30 cellular contexts compared by ENCODE assay signal in the genomic region with DNA sequence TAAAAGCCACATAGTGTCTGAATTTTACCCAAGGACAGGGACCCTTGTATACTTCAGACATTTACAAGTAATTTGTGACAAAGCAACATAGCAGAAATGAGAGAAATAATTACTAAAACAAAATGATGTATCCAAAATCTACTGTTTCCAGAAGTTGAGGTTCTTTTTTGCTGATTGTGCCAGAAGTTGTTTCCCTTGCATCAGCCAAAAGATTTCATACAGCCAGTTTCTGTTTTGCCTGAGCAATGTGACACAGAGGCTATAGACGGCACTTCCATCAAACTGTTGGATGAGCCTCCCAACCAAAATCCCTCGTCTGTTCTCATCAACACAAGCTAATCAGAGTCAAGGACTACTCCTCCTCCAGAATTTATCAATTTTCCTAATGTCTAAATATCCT.
"Had no signal": no experiment of that assay in that cellular context is flagged by ENCODE, and none has a peak within 500 bp of the region (broad histone marks: within the 10 kb centered on the region; RNA-seq: fewer than 3 reads in every experiment).

No MANE protein-coding gene starts in this region.

- H3K36me3 ChIP-seq: cardiac muscle cell, MG63, SJSA1 had no signal

- H3K9me3 Mint-ChIP-seq: activated naive CD4-positive, alpha-beta T cell treated with anti-CD3 and anti-CD28 coated beads for 36 hours; activated naive CD8-positive, alpha-beta T cell treated with anti-CD3 and anti-CD28 coated beads for 36 hours; activated T-helper 1 cell treated with anti-CD3 and anti-CD28 coated beads, Interleukin-12 subunit alpha, Interleukin-12 subunit beta, Interleukin-2, Interleukin-4 antibody, amounts not matched to agents 30 ng/mL and 10 ng/mL and 1 ng/mL, durations not matched to agents 14 hours and 24 hours and 36 hours; T-helper 1 cell treated with Interleukin-12 subunit alpha and Interleukin-12 subunit beta and Interleukin-4 antibody, amounts not matched to agents 30 μg/mL and 1 μg/mL, for 36 hours had no signal

- H3K4me2 ChIP-seq: SK-N-SH had no signal

- H3K27ac Mint-ChIP-seq: activated CD4-positive, alpha-beta T cell treated with anti-CD3 and anti-CD28 coated beads, Interleukin-2, amount 10 ng/mL, durations not matched to agents 24 days and 14 days; activated CD8-positive, alpha-beta T cell treated with anti-CD3 and anti-CD28 coated beads, Interleukin-2, amount 10 ng/mL, durations not matched to agents 7 days and 5 days; activated naive CD4-positive, alpha-beta T cell treated with anti-CD3 and anti-CD28 coated beads for 36 hours; activated naive CD8-positive, alpha-beta T cell treated with anti-CD3 and anti-CD28 coated beads for 36 hours; activated T-helper 1 cell treated with anti-CD3 and anti-CD28 coated beads, Interleukin-12 subunit alpha, Interleukin-12 subunit beta, Interleukin-2, Interleukin-4 antibody, amounts not matched to agents 30 ng/mL and 10 ng/mL and 1 ng/mL, durations not matched to agents 14 hours and 24 hours and 36 hours; T-helper 1 cell treated with Interleukin-12 subunit alpha and Interleukin-12 subunit beta and Interleukin-4 antibody, amounts not matched to agents 30 μg/mL and 1 μg/mL, for 36 hours; T-helper 2 cell treated with Interferon-gamma antibody and Interleukin-4, amounts not matched to agents 5 μg/mL and 100 μg/mL, for 36 hours had no signal

- ATAC-seq: activated CD8-positive, alpha-beta T cell treated with anti-CD3 and anti-CD28 coated beads, Interleukin-2, amount 10 ng/mL, durations not matched to agents 7 days and 5 days; activated T-cell treated with anti-CD3 and anti-CD28 coated beads, Interleukin-2, amount 50 U/mL, for 4 hours had no signal

- H3K27ac ChIP-seq: cardiac muscle cell, SJSA1 had no signal

- H3K4me3 ChIP-seq: cardiac muscle cell, MG63, SJSA1 had no signal

- H3K4me1 ChIP-seq: SJSA1 had no signal

- H3K36me3 Mint-ChIP-seq: activated naive CD8-positive, alpha-beta T cell treated with anti-CD3 and anti-CD28 coated beads for 36 hours had no signal

- H3K9ac ChIP-seq: SK-N-SH had no signal

- FAIRE-seq: TTC549 had no signal

- DNase-seq: activated CD4-positive, alpha-beta T cell treated with anti-CD3 and anti-CD28 coated beads, Interleukin-2, amount 10 ng/mL, durations not matched to agents 24 days and 14 days; activated CD4-positive, alpha-beta T cell treated with anti-CD3 and anti-CD28 coated beads, Interleukin-2, amount 50 U/mL, for 4 hours; activated CD8-positive, alpha-beta memory T cell treated with anti-CD3 and anti-CD28 coated beads, Interleukin-2, amount 50 U/mL, for 4 hours; activated CD8-positive, alpha-beta T cell treated with anti-CD3 and anti-CD28 coated beads, Interleukin-2, amount 10 ng/mL, durations not matched to agents 7 days and 5 days; activated gamma-delta T cell treated with Interleukin-2 at 50 U/mL for 16 hours; activated naive CD4-positive, alpha-beta T cell treated with anti-CD3 and anti-CD28 coated beads for 36 hours; activated naive CD8-positive, alpha-beta T cell treated with anti-CD3 and anti-CD28 coated beads for 36 hours; activated T-cell treated with anti-CD3 and anti-CD28 coated beads for 4 hours; activated T-cell treated with anti-CD3 and anti-CD28 coated beads, Interleukin-2, amount 50 U/mL, for 4 hours; amniotic stem cell; aorta; Kasumi-1; KG1; MG63; NCI-H1048; NCI-H1105 treated with DMSO at 0.1 percent for 48 hours; NCI-H1436; NCI-H1694 treated with DMSO at 0.1 percent for 48 hours; NCI-H2029; NCI-H345; NCI-H524 treated with DMSO at 0.1 percent for 48 hours; SHP77; SK-N-SH had no signal

- H3K9me3 ChIP-seq: MG63, SJSA1, SK-N-SH had no signal

- H3K27me3 Mint-ChIP-seq: activated CD4-positive, alpha-beta T cell treated with anti-CD3 and anti-CD28 coated beads, Interleukin-2, amount 10 ng/mL, durations not matched to agents 24 days and 14 days; activated naive CD8-positive, alpha-beta T cell treated with anti-CD3 and anti-CD28 coated beads for 36 hours; central memory CD8-positive, alpha-beta T cell had no signal

- H3K27me3 ChIP-seq: cardiac muscle cell, MG63, SJSA1 had no signal

- H3K4me1 Mint-ChIP-seq: activated CD4-positive, alpha-beta T cell treated with anti-CD3 and anti-CD28 coated beads, Interleukin-2, amount 10 ng/mL, durations not matched to agents 24 days and 14 days; activated naive CD8-positive, alpha-beta T cell treated with anti-CD3 and anti-CD28 coated beads for 36 hours; central memory CD8-positive, alpha-beta T cell had no signal

- H3K4me3 Mint-ChIP-seq: activated CD4-positive, alpha-beta T cell treated with anti-CD3 and anti-CD28 coated beads, Interleukin-2, amount 10 ng/mL, durations not matched to agents 24 days and 14 days; activated CD8-positive, alpha-beta T cell treated with anti-CD3 and anti-CD28 coated beads, Interleukin-2, amount 10 ng/mL, durations not matched to agents 7 days and 5 days; activated naive CD4-positive, alpha-beta T cell treated with anti-CD3 and anti-CD28 coated beads for 36 hours; activated naive CD8-positive, alpha-beta T cell treated with anti-CD3 and anti-CD28 coated beads for 36 hours; activated T-cell treated with anti-CD3 and anti-CD28 coated beads, Interleukin-2, amount 50 U/mL, for 4 hours; activated T-helper 1 cell treated with anti-CD3 and anti-CD28 coated beads, Interleukin-12 subunit alpha, Interleukin-12 subunit beta, Interleukin-2, Interleukin-4 antibody, amounts not matched to agents 30 ng/mL and 10 ng/mL and 1 ng/mL, durations not matched to agents 14 hours and 24 hours and 36 hours; central memory CD8-positive, alpha-beta T cell; T-helper 1 cell treated with Interleukin-12 subunit alpha and Interleukin-12 subunit beta and Interleukin-4 antibody, amounts not matched to agents 30 μg/mL and 1 μg/mL, for 36 hours; T-helper 2 cell treated with Interferon-gamma antibody and Interleukin-4, amounts not matched to agents 5 μg/mL and 100 μg/mL, for 36 hours had no signal
